ENCODE assay signal across 8 cellular contexts in genomic region chr1:97919568-97920261, GRCh38. TPM values are rescaled to one million over a fixed set of nuclear protein-coding genes. Genes with fewer than 3 reads are reported as not detected.
A peak's percentile ranks its signal among the peaks of the same experiment; 100 is the strongest.
DNase-seq lines count a peak whose midpoint lies in the region; ATAC-seq and TF ChIP-seq lines count a peak whose summit lies in the region.

No MANE protein-coding gene starts in this region.

- H3K4me1 Mint-ChIP-seq in nephron progenitor cell = peaks cover 24% of the 10 kb centered on the region

- no peak overlapping the region for H2BK120ac ChIP-seq in mesendoderm (ENCODE audit: low read depth, low read length)

- H3K4me3 ChIP-seq in mesendoderm (ENCODE audit: low read length) (no peak overlapping the region), mucosa of descending colon (no peak overlapping the region)

- intact Hi-C loops in mucosa of descending colon (cut with DNase I, micrococcal nuclease) = no loop called here

- no peak overlapping the region for H4K8ac ChIP-seq in mesendoderm (ENCODE audit: low read depth, low read length)

- H2BK5ac ChIP-seq in mesendoderm (ENCODE audit: low read length) = no peak overlapping the region

- no peak overlapping the region for H3K27ac ChIP-seq in mesendoderm (ENCODE audit: low read depth, low read length)

- no peak overlapping the region for H3K23ac ChIP-seq in mesendoderm (ENCODE audit: low read length)

- H3K9me3 Mint-ChIP-seq in nephron progenitor cell = no peaks in the 10 kb centered on the region

- no peak overlapping the region for H3K4ac ChIP-seq in mesendoderm (ENCODE audit: low read depth, low read length)

- H3K27me3 ChIP-seq in mesendoderm (ENCODE audit: insufficient read depth, low read length, poor library complexity) = no peaks in the 10 kb centered on the region

- no peak overlapping the region for H3K9ac ChIP-seq in mesendoderm (ENCODE audit: low read length)

- no peaks in the 10 kb centered on the region for H3K9me3 ChIP-seq in mucosa of descending colon

- no peak overlapping the region for H3K18ac ChIP-seq in mesendoderm (ENCODE audit: low read length)

- no peak overlapping the region for H3K4me2 ChIP-seq in mesendoderm (ENCODE audit: low read length)

- no peaks in the 10 kb centered on the region for H3K36me3 Mint-ChIP-seq in nephron progenitor cell (ENCODE audit: low read depth)

- no peaks in the 10 kb centered on the region for H3K79me1 ChIP-seq in mesendoderm (ENCODE audit: low read length)

- H3K4me1 ChIP-seq in mesendoderm (ENCODE audit: control insufficient read depth, low read depth, low read length) (peaks cover 2% of the 10 kb centered on the region), mucosa of descending colon (ENCODE audit: low read depth) (peaks cover 12% of the 10 kb centered on the region)

- no peak overlapping the region for H2BK15ac ChIP-seq in mesendoderm (replicated peaks; ENCODE audit: low read depth)

- H3K36me3 ChIP-seq in mesendoderm (ENCODE audit: control insufficient read depth, insufficient read depth, low read length) (no peaks in the 10 kb centered on the region), mucosa of descending colon (ENCODE audit: low read depth) (no peaks in the 10 kb centered on the region)

- H3K4me3 Mint-ChIP-seq in nephron progenitor cell = peak overlapping the region; percentile 92

- H2AK5ac ChIP-seq in mesendoderm (ENCODE audit: low read length) = no peak overlapping the region

- ATAC-seq in HG02938 (IDR thresholded peaks at IDR 0.05; ENCODE audit: unreplicated experiment) = no peak
- ATAC-seq in mucosa of descending colon = no peak

- WGBS in mesendoderm (ENCODE audit: extremely low coverage, insufficient coverage, low lambda C conversion rate) = no CpG with 5 or more reads among the region's 7 CpGs

- H3K79me2 ChIP-seq in mesendoderm (ENCODE audit: control insufficient read depth, insufficient read depth, low read length) = no peaks in the 10 kb centered on the region

- peak; percentile 57 for DNase-seq in ELR (ENCODE audit: low read depth)
- peak; percentile 48 for DNase-seq in NAMALWA (ENCODE audit: low spot score)
- peak; percentile 55 for DNase-seq in dedifferentiated amniotic fluid mesenchymal stem cell (ENCODE audit: extremely low spot score)
- DNase-seq in nephron progenitor cell = no peak
- no peak for DNase-seq in mesendoderm
- DNase-seq in HUDEP-2 (lab: John Stamatoyannopoulos, UW; ENCODE audit: unreplicated experiment in 76 of 76) = no peak
- no peak for DNase-seq in mucosa of descending colon

- H3K56ac ChIP-seq in mesendoderm (ENCODE audit: low read length) = no peak overlapping the region

- H3K27ac Mint-ChIP-seq in nephron progenitor cell = no peak overlapping the region

- TF ChIP-seq CTCF in nephron progenitor cell (IDR thresholded peaks at IDR 0.05) (no peak), mucosa of descending colon (IDR thresholded peaks at IDR 0.05) (no peak)

- no peak overlapping the region for H4K5ac ChIP-seq in mesendoderm (ENCODE audit: low read length)

- H3K27me3 Mint-ChIP-seq in nephron progenitor cell (ENCODE audit: low read depth, poor library complexity) = peaks cover 32% of the 10 kb centered on the region

RNA-seq across cellular contexts. Expression of gene DPYD, which starts 1.1 kb away (rescaled TPM):
- 0.29 TPM for polyA plus RNA-seq in mesendoderm (2013, experiment 1 of 2)
- 0.20 TPM for polyA plus RNA-seq in mesendoderm (2013, experiment 2 of 2)
- total RNA-seq in mucosa of descending colon = 10 to 100 TPM; 13.8 to 33.3 (median 19.7) TPM

Comparison
In these comparisons a context has a peak if more than half of its experiments do, and no peak if none do; other contexts are left out.
1. DNase-seq: peak in ELR (single experiment), NAMALWA (single experiment) and dedifferentiated amniotic fluid mesenchymal stem cell (single experiment); none in nephron progenitor cell (single experiment), mesendoderm (single experiment), HUDEP-2 (0 of 76) and mucosa of descending colon (0 of 3).